ENCODE assay signal across 8 cellular contexts in genomic region chr11:85811624-85812023, GRCh38. TPM values are rescaled to one million over a fixed set of nuclear protein-coding genes. Genes with fewer than 3 reads are reported as not detected.
A peak's percentile ranks its signal among the peaks of the same experiment; 100 is the strongest.
DNase-seq lines count a peak whose midpoint lies in the region; ATAC-seq, FAIRE-seq and TF ChIP-seq lines count a peak whose summit lies in the region.

No MANE protein-coding gene starts in this region.

- no peak overlapping the region for H2AFZ ChIP-seq in Karpas-422 (ENCODE audit: low read length)

- H3K9me2 ChIP-seq in Karpas-422 (replicated peaks; ENCODE audit: insufficient read depth, low read length): no peaks in the 10 kb centered on the region

- TF ChIP-seq POLR2A in GM12891 (IDR thresholded peaks at IDR 0.05; ENCODE audit: low read depth, low read length): no peak

- no peaks in the 10 kb centered on the region for H4K20me1 ChIP-seq in Karpas-422 (ENCODE audit: insufficient read depth, low read depth, low read length)

- H3K4me3 Mint-ChIP-seq in nephron progenitor cell: peak overlapping the region; percentile 84

- H3K27ac ChIP-seq in Karpas-422 (ENCODE audit: low read length): no peak overlapping the region
- peak overlapping the region; percentile 57 for H3K27ac ChIP-seq in effector memory CD4-positive, alpha-beta T cell (ENCODE audit: insufficient read depth, low read length, poor library complexity, severe bottlenecking)

- TF ChIP-seq CTCF in AG04449 (IDR thresholded peaks at IDR 0.05; ENCODE audit: insufficient read depth, low read length, missing control alignments) (no peak), nephron progenitor cell (IDR thresholded peaks at IDR 0.05) (no peak)

- no peaks in the 10 kb centered on the region for H3K9me3 ChIP-seq in Karpas-422 (ENCODE audit: low read length)
- H3K9me3 ChIP-seq in effector memory CD4-positive, alpha-beta T cell (ENCODE audit: control insufficient read depth, low read length): no peaks in the 10 kb centered on the region

- no peaks in the 10 kb centered on the region for H3K27me3 ChIP-seq in Karpas-422 (ENCODE audit: low read length)
- H3K27me3 ChIP-seq in effector memory CD4-positive, alpha-beta T cell (replicated peaks; ENCODE audit: control insufficient read depth, insufficient read depth, low read length, poor library complexity, severe bottlenecking): no peaks in the 10 kb centered on the region

- no peak for DNase-seq in AG04449 (ENCODE audit: low read depth, low spot score)
- DNase-seq in Karpas-422: no peak
- no peak for DNase-seq in effector memory CD4-positive, alpha-beta T cell
- DNase-seq in nephron progenitor cell: no peak
- no peak for DNase-seq in GM12891 (ENCODE audit: insufficient read length, low spot score)
- DNase-seq in NK-92 (lab: John Stamatoyannopoulos, UW; ENCODE audit: unreplicated experiment): no peak
- DNase-seq in RKO (ENCODE audit: low spot score): no peak

- H3K79me2 ChIP-seq in Karpas-422 (ENCODE audit: low read length): no peaks in the 10 kb centered on the region

- no peak overlapping the region for H3K27ac Mint-ChIP-seq in nephron progenitor cell

- CTCF ChIA-PET in AG04449 (lab: Yijun Ruan, JAX): interaction anchor here (1.0 kb wide), 1 partner anchor 148 kb away, joined by 3 read pairs; no protein-coding TSS in a partner anchor

- H3K9me3 Mint-ChIP-seq in nephron progenitor cell: no peaks in the 10 kb centered on the region

- peaks cover 30% of the 10 kb centered on the region for H3K4me1 ChIP-seq in Karpas-422 (ENCODE audit: low read length)
- peaks cover 14% of the 10 kb centered on the region for H3K4me1 ChIP-seq in effector memory CD4-positive, alpha-beta T cell (ENCODE audit: control insufficient read depth, insufficient read depth, low read length, poor library complexity, severe bottlenecking)

- H3K4me2 ChIP-seq in Karpas-422 (ENCODE audit: low read depth, low read length, poor library complexity, severe bottlenecking): peak overlapping the region; percentile 36

- H3K9ac ChIP-seq in Karpas-422 (ENCODE audit: low read length): no peak overlapping the region

- POLR2A ChIA-PET in AG04449 (lab: Yijun Ruan, JAX): no interaction called here

- H3K4me1 Mint-ChIP-seq in nephron progenitor cell: peaks cover 25% of the 10 kb centered on the region

- H3K36me3 ChIP-seq in Karpas-422 (ENCODE audit: insufficient read depth, low read length): no peaks in the 10 kb centered on the region
- H3K36me3 ChIP-seq in effector memory CD4-positive, alpha-beta T cell (ENCODE audit: control insufficient read depth, insufficient read depth, low read length): no peaks in the 10 kb centered on the region

- H3K27me3 Mint-ChIP-seq in nephron progenitor cell (ENCODE audit: low read depth, poor library complexity): peaks cover 58% of the 10 kb centered on the region

- no peak for ATAC-seq in HG03565 (IDR thresholded peaks at IDR 0.05; ENCODE audit: unreplicated experiment)

- no peaks in the 10 kb centered on the region for H3K36me3 Mint-ChIP-seq in nephron progenitor cell (ENCODE audit: low read depth)

- H3K4me3 ChIP-seq in AG04449 (ENCODE audit: low read depth, low read length) (peak overlapping the region; percentile 71), Karpas-422 (ENCODE audit: low read length) (no peak overlapping the region)
- H3K4me3 ChIP-seq in effector memory CD4-positive, alpha-beta T cell (ENCODE audit: insufficient read depth, low read depth, low read length, poor library complexity, severe bottlenecking): peak overlapping the region; percentile 81

- FAIRE-seq in GM12891 (lab: Jason Lieb, UNC): no peak

TF ChIP-seq in GM12891, 5 proteins besides CTCF, POLR2A, EP300 and RAD21:
- TF ChIP-seq TAF1 (IDR thresholded peaks at IDR 0.05; ENCODE audit: low read depth, low read length) (no peak), PAX5 (IDR thresholded peaks at IDR 0.05; ENCODE audit: insufficient read depth, low read length, severe bottlenecking) (no peak), POU2F2 (IDR thresholded peaks at IDR 0.05; ENCODE audit: low read depth, low read length) (no peak), SPI1 (IDR thresholded peaks at IDR 0.05; ENCODE audit: low read depth, low read length) (no peak), POLR2AphosphoS5 (IDR thresholded peaks at IDR 0.05; ENCODE audit: low read depth, low read length) (no peak)
TF ChIP-seq in GM12891: peak in this region for 0.

RNA-seq across cellular contexts. Expression of gene SYTL2, which starts 0.7 kb away (rescaled TPM):
- total RNA-seq in Karpas-422 (2014; rRNA removed; shearing (Covaris generic); ENCODE audit: low replicate concordance): 0.69 and 0.75 TPM in 2 replicates
- polyA plus RNA-seq in GM12891 (2012; ENCODE audit: low read depth, missing spikeins): 0.15 TPM

RNA-seq across cellular contexts. Expression of gene CCDC83, which starts 43.6 kb away (rescaled TPM):
- not detected in 2 replicates for total RNA-seq in Karpas-422 (2014; rRNA removed; shearing (Covaris generic); ENCODE audit: low replicate concordance)
- not detected for polyA plus RNA-seq in GM12891 (2012; ENCODE audit: low read depth, missing spikeins)
